ENCODE assay signal across 17 cellular contexts in the genomic region with DNA sequence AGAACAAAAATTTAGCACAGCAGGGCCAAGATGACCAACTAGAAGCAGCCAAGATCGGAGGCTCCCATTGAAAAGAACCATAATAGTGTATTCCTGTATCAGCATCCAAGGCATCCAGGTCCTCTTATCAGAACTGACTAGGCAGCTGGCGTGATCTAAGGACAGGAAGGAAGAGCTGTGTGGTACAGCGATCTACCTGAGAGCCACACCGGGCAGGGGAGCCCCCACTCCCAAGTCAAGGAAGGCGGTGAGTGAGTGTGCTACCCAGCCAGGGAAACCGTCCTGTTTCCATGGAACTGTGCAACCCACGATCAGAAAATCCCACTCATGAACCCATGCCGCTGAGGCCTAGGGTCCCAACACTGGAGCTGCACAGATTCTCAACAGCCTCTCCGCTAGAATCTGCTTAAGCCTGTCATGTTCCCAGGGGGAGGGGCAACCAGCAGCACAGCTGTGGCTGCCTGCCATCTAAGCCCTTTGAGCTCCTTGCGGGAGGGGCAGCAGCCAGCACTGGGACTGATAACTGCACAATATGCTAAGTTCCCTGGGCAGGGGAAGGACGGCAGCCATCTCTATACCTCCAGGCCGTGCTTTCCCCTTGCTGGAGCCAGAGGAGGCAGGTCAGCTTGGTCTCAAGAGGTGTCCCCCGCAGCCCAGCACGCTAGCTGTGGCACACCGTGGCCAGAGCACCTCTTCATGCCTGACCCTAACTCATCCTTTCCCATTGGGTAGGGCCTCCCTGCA.
DNase-seq lines count a peak whose midpoint lies in the region; ATAC-seq and TF ChIP-seq lines count a peak whose summit lies in the region.
"Had no signal": no experiment of that assay in that cellular context is flagged by ENCODE, and none has a peak within 500 bp of the region (broad histone marks: within the 10 kb centered on the region; RNA-seq: fewer than 3 reads in every experiment).

No MANE protein-coding gene starts in this region.

- H3K23ac ChIP-seq in trophoblast cell (ENCODE audit: low read length), result no peak overlapping the region

- H2BK120ac ChIP-seq in trophoblast cell (ENCODE audit: insufficient read depth, low read length, poor library complexity), result no peak overlapping the region

- H3K4me3 ChIP-seq in GM23338 (no peak overlapping the region), trophoblast cell (ENCODE audit: low read depth, low read length) (no peak overlapping the region), brain microvascular endothelial cell (ENCODE audit: low read depth, low read length) (no peak overlapping the region)
- H3K4me3 ChIP-seq: vagina had no signal

- no peaks in the 10 kb centered on the region for H3K79me2 ChIP-seq in GM23338 (replicated peaks; ENCODE audit: insufficient read depth)
- H3K79me2 ChIP-seq in trophoblast cell (ENCODE audit: control insufficient read depth, insufficient read depth, low read length, poor library complexity), result no peaks in the 10 kb centered on the region

- no peak overlapping the region for H3K27ac Mint-ChIP-seq in GM23338
- H3K27ac Mint-ChIP-seq: T-cell had no signal

- no peaks in the 10 kb centered on the region for H3K79me1 ChIP-seq in trophoblast cell (ENCODE audit: low read length)

- DNase-seq in GM23338 (ENCODE audit: low spot score), result peak; percentile 65
- DNase-seq in SK-N-DZ (ENCODE audit: low spot score), result peak; percentile 76
- peak; percentile 33 for DNase-seq in left ventricle myocardium superior
- no peak for DNase-seq in trophoblast cell
- DNase-seq in effector CD4-positive, alpha-beta T cell, result no peak
- no peak for DNase-seq in brain microvascular endothelial cell
- DNase-seq: activated effector memory CD4-positive, alpha-beta T cell treated with Interleukin-2 at 50 U/mL for 16 hours; cortex of kidney; DMS153; erythroblast; NCI-H187; NCI-H526 treated with DMSO at 0.1 percent for 48 hours; stimulated activated CD4-positive, alpha-beta T cell treated with anti-CD3 and anti-CD28 coated beads, Interleukin-15, amount 100 ng/mL, for 24 hours; T-cell had no signal

- peaks cover 9% of the 10 kb centered on the region for H3K4me1 Mint-ChIP-seq in GM23338
- H3K4me1 Mint-ChIP-seq: T-cell had no signal

- H2BK5ac ChIP-seq in trophoblast cell (ENCODE audit: low read depth, low read length, poor library complexity), result no peak overlapping the region

- no peak overlapping the region for H3K4me3 Mint-ChIP-seq in GM23338
- H3K4me3 Mint-ChIP-seq: T-cell had no signal

- no peaks in the 10 kb centered on the region for H3K9me2 ChIP-seq in GM23338 (ENCODE audit: insufficient read depth)

- no peak overlapping the region for H2BK12ac ChIP-seq in trophoblast cell (ENCODE audit: low read length)

- H3K27ac ChIP-seq in GM23338 (ENCODE audit: low read depth) (no peak overlapping the region), trophoblast cell (ENCODE audit: low read depth, low read length) (no peak overlapping the region), brain microvascular endothelial cell (no peak overlapping the region)
- H3K27ac ChIP-seq: vagina had no signal

- H3K9ac ChIP-seq in trophoblast cell (ENCODE audit: low read length), result peak overlapping the region; percentile 2

- H3K4me2 ChIP-seq in GM23338 (no peak overlapping the region), trophoblast cell (ENCODE audit: low read length) (no peak overlapping the region)

- no peak overlapping the region for H3K18ac ChIP-seq in trophoblast cell (ENCODE audit: low read length)

- WGBS in trophoblast cell (ENCODE audit: extremely low coverage, insufficient coverage, insufficient read length), result no CpG with 5 or more reads among the region's 15 CpGs

- H4K8ac ChIP-seq in trophoblast cell (ENCODE audit: low read depth, low read length), result no peak overlapping the region

- intact Hi-C loops in left ventricle myocardium superior (cut with micrococcal nuclease), result no loop called here

- H3K27me3 ChIP-seq in GM23338 (ENCODE audit: insufficient read depth) (no peaks in the 10 kb centered on the region), trophoblast cell (ENCODE audit: insufficient read depth, low read length) (no peaks in the 10 kb centered on the region), brain microvascular endothelial cell (replicated peaks) (no peaks in the 10 kb centered on the region)
- H3K27me3 ChIP-seq: vagina had no signal

- no peaks in the 10 kb centered on the region for H3K36me3 Mint-ChIP-seq in GM23338 (ENCODE audit: low read depth)
- H3K36me3 Mint-ChIP-seq: T-cell had no signal

- H3F3A ChIP-seq in GM23338 (replicated peaks; ENCODE audit: low read depth), result no peaks in the 10 kb centered on the region

- no peaks in the 10 kb centered on the region for H3K9me3 ChIP-seq in trophoblast cell (ENCODE audit: insufficient read depth, low read depth, low read length)
- H3K9me3 ChIP-seq: vagina had no signal

- H2AFZ ChIP-seq in GM23338 (peak overlapping the region; percentile 71; the same call in 1 of the 2 replicates), trophoblast cell (ENCODE audit: insufficient read depth, low read length, poor library complexity) (no peak overlapping the region)

- no peak overlapping the region for H4K91ac ChIP-seq in trophoblast cell (ENCODE audit: low read depth, low read length)

- no peaks in the 10 kb centered on the region for H3K36me3 ChIP-seq in GM23338 (ENCODE audit: insufficient read depth)
- H3K36me3 ChIP-seq in trophoblast cell (ENCODE audit: control insufficient read depth in 1 of 2, insufficient read depth in 2 of 2, low read length in 2 of 2), result no peaks in the 10 kb centered on the region
- H3K36me3 ChIP-seq in brain microvascular endothelial cell (replicated peaks), result no peaks in the 10 kb centered on the region
- H3K36me3 ChIP-seq: vagina had no signal

- H4K20me1 ChIP-seq in GM23338 (replicated peaks; ENCODE audit: insufficient read depth), result no peaks in the 10 kb centered on the region

- H3K9me3 Mint-ChIP-seq in GM23338, result no peaks in the 10 kb centered on the region; the same call in 2 of the 3 replicates

- no peak for TF ChIP-seq CTCF in GM23338 (conservative IDR thresholded peaks at IDR 0.05; ENCODE audit: low read depth in 2 of 2)
- no peak for TF ChIP-seq CTCF in brain microvascular endothelial cell (IDR thresholded peaks at IDR 0.05; ENCODE audit: low read depth, low read length, missing control alignments)

- no peak overlapping the region for H2AK5ac ChIP-seq in trophoblast cell (ENCODE audit: low read length)

- no peak overlapping the region for H4K12ac ChIP-seq in trophoblast cell (ENCODE audit: low read depth, low read length)

- ATAC-seq in GM23338 (peak; percentile 89), left ventricle myocardium superior (no peak), HG03565 (IDR thresholded peaks at IDR 0.05; ENCODE audit: unreplicated experiment) (no peak), HG02678 (IDR thresholded peaks at IDR 0.05; ENCODE audit: unreplicated experiment) (no peak)
- ATAC-seq: T-cell had no signal

- in situ Hi-C loops in brain microvascular endothelial cell (cut with HindIII; ENCODE audit: low pct_ligation_motif_present, low sequenced_read_pairs), result no loop called here

- no peaks in the 10 kb centered on the region for H3K4me1 ChIP-seq in GM23338 (ENCODE audit: insufficient read depth)
- no peaks in the 10 kb centered on the region for H3K4me1 ChIP-seq in trophoblast cell (ENCODE audit: control insufficient read depth in 1 of 2, insufficient read depth in 2 of 2, low read length in 2 of 2)
- H3K4me1 ChIP-seq: vagina had no signal

- no peak overlapping the region for H3K4ac ChIP-seq in trophoblast cell (ENCODE audit: low read depth, low read length)

- no peaks in the 10 kb centered on the region for H3K27me3 Mint-ChIP-seq in GM23338 (ENCODE audit: insufficient read depth, low read depth, poor library complexity)
- H3K27me3 Mint-ChIP-seq: T-cell had no signal

- no peak overlapping the region for H3K14ac ChIP-seq in trophoblast cell (ENCODE audit: low read length)

TF ChIP-seq in GM23338, 12 proteins besides CTCF, POLR2A, EP300 and RAD21:
- TF ChIP-seq EZH2 (IDR thresholded peaks at IDR 0.05; ENCODE audit: low read depth, unreplicated experiment), result no peak
- TF ChIP-seq, protein P1, sequence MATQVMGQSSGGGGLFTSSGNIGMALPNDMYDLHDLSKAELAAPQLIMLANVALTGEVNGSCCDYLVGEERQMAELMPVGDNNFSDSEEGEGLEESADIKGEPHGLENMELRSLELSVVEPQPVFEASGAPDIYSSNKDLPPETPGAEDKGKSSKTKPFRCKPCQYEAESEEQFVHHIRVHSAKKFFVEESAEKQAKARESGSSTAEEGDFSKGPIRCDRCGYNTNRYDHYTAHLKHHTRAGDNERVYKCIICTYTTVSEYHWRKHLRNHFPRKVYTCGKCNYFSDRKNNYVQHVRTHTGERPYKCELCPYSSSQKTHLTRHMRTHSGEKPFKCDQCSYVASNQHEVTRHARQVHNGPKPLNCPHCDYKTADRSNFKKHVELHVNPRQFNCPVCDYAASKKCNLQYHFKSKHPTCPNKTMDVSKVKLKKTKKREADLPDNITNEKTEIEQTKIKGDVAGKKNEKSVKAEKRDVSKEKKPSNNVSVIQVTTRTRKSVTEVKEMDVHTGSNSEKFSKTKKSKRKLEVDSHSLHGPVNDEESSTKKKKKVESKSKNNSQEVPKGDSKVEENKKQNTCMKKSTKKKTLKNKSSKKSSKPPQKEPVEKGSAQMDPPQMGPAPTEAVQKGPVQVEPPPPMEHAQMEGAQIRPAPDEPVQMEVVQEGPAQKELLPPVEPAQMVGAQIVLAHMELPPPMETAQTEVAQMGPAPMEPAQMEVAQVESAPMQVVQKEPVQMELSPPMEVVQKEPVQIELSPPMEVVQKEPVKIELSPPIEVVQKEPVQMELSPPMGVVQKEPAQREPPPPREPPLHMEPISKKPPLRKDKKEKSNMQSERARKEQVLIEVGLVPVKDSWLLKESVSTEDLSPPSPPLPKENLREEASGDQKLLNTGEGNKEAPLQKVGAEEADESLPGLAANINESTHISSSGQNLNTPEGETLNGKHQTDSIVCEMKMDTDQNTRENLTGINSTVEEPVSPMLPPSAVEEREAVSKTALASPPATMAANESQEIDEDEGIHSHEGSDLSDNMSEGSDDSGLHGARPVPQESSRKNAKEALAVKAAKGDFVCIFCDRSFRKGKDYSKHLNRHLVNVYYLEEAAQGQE (IDR thresholded peaks at IDR 0.05; ENCODE audit: unreplicated experiment), result no peak

Comparison
In these comparisons a context has a peak if more than half of its experiments do, and no peak if none do; other contexts are left out.
1. DNase-seq: peak in GM23338 (single experiment), SK-N-DZ (single experiment) and left ventricle myocardium superior (single experiment); none in trophoblast cell (0 of 2), effector CD4-positive, alpha-beta T cell (single experiment) and brain microvascular endothelial cell (single experiment).